30 cellular contexts compared by ENCODE assay signal in the genomic region with DNA sequence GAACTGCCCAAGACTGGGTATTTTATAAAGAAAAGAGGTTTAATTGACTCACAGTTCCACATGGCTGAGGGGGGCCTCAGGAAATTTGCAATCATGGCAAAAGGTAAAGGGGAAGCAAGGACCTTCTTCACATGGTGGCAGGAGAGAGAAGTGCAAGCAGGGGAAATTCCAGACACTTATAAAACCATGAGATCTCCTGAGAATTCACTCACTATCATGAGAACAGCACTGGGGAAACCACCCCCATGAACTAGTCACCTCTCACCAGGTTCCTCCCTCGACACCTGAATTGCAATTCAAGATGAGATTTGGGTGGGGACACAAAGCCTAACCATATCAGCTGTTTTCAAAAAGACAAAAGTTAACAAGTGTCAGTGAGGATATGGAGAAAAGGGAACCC.
"Had no signal": no experiment of that assay in that cellular context is flagged by ENCODE, and none has a peak within 500 bp of the region (broad histone marks: within the 10 kb centered on the region; RNA-seq: fewer than 3 reads in every experiment).

No MANE protein-coding gene starts in this region.

- H3K9ac ChIP-seq: neural progenitor cell, parathyroid adenoma had no signal

- FAIRE-seq: urothelium cell line had no signal

- H3K4me3 ChIP-seq: neural progenitor cell, ovary, psoas muscle, skin epidermis, smooth muscle cell, spleen, thoracic aorta, thyroid gland, tibial nerve, upper lobe of left lung, vagina had no signal

- H3K4me1 ChIP-seq: neural progenitor cell, parathyroid adenoma, psoas muscle, spleen, thyroid gland, tibial nerve, upper lobe of left lung, vagina had no signal

- H3K4me1 Mint-ChIP-seq: natural killer cell; nephron; neural progenitor cell; stimulated activated memory B cell treated with anti-CD40 and anti-IgM and Interleukin-4, amounts not matched to agents 10 μg/mL and 1 μg/mL and 100 μg/mL, for 72 hours; stimulated activated naive CD8-positive, alpha-beta T cell treated with anti-CD3 and anti-CD28 coated beads, Interleukin-15, amount 100 ng/mL, for 72 hours had no signal

- H3K36me3 ChIP-seq: neural progenitor cell, ovary, spleen, thoracic aorta, thyroid gland, tibial nerve, upper lobe of left lung, vagina had no signal

- H3K4me3 Mint-ChIP-seq: natural killer cell; nephron; neural progenitor cell; stimulated activated memory B cell treated with anti-CD40 and anti-IgM and Interleukin-4, amounts not matched to agents 10 μg/mL and 1 μg/mL and 100 μg/mL, for 72 hours; stimulated activated naive CD8-positive, alpha-beta T cell treated with anti-CD3 and anti-CD28 coated beads, Interleukin-15, amount 100 ng/mL, for 72 hours had no signal

- H3K27ac Mint-ChIP-seq: natural killer cell; nephron; neural progenitor cell; progenitor cell of endocrine pancreas; stimulated activated memory B cell treated with anti-CD40 and anti-IgM and Interleukin-4, amounts not matched to agents 10 μg/mL and 1 μg/mL and 100 μg/mL, for 72 hours; stimulated activated naive CD8-positive, alpha-beta T cell treated with anti-CD3 and anti-CD28 coated beads, Interleukin-15, amount 100 ng/mL, for 72 hours had no signal

- ATAC-seq: natural killer cell; psoas muscle; right cardiac atrium; sciatic nerve; stimulated activated memory B cell treated with anti-CD40 and anti-IgM and Interleukin-4, amounts not matched to agents 10 μg/mL and 1 μg/mL and 100 μg/mL, for 72 hours; stimulated activated naive CD8-positive, alpha-beta T cell treated with anti-CD3 and anti-CD28 coated beads, Interleukin-15, amount 100 ng/mL, for 72 hours; stimulated activated naive CD8-positive, alpha-beta T cell treated with anti-CD3 and anti-CD28 coated beads, Interleukin-15, Interleukin-2, amounts not matched to agents 100 U/mL and 50 U/mL, for 24 hours had no signal

- H3K9me3 ChIP-seq: psoas muscle, thyroid gland, upper lobe of left lung, vagina had no signal

- H3K27ac ChIP-seq: neural progenitor cell, ovary, parathyroid adenoma, psoas muscle, skin epidermis, spleen, thoracic aorta, thyroid gland, tibial nerve, upper lobe of left lung, vagina had no signal

- H2AFZ ChIP-seq: neural progenitor cell, parathyroid adenoma had no signal

- H3K4me2 ChIP-seq: neural progenitor cell, smooth muscle cell had no signal

- H3K79me2 ChIP-seq: parathyroid adenoma had no signal

- H3K27me3 ChIP-seq: neural progenitor cell, ovary, spleen, thyroid gland, tibial nerve, upper lobe of left lung, vagina had no signal

- DNase-seq: natural killer cell; occipital lobe; ovary; posterior cingulate gyrus; psoas muscle; spleen; stimulated activated CD4-positive, alpha-beta T cell treated with anti-CD3 and anti-CD28 coated beads, Interleukin-12 subunit alpha, Interleukin-12 subunit beta, amount 100 ng/mL, for 4 hours; stimulated activated CD4-positive, alpha-beta T cell treated with anti-CD3 and anti-CD28 coated beads, Interleukin-1b, Interleukin-23, amount 100 ng/mL, for 48 hours; stimulated activated CD4-positive, alpha-beta T cell treated with anti-CD3 and anti-CD28 coated beads, Interleukin-4, amount 100 ng/mL, for 1 hour; stimulated activated CD4-positive, alpha-beta T cell treated with anti-CD3 and anti-CD28 coated beads, Interleukin-4, amount 100 ng/mL, for 4 hours; stimulated activated CD8-positive, alpha-beta memory T cell treated with anti-CD3 and anti-CD28 coated beads, Interleukin-4, amount 100 ng/mL, for 48 hours; stimulated activated naive CD4-positive, alpha-beta T cell; stimulated activated naive CD8-positive, alpha-beta T cell treated with anti-CD3 and anti-CD28 coated beads, Interleukin-15, amount 100 ng/mL, for 72 hours; stimulated activated naive CD8-positive, alpha-beta T cell treated with anti-CD3 and anti-CD28 coated beads, Interleukin-15, Interleukin-2, amounts not matched to agents 100 U/mL and 50 U/mL, for 24 hours; thyroid gland; trophoblast cell; upper lobe of left lung had no signal

- H3K36me3 Mint-ChIP-seq: neural progenitor cell; stimulated activated memory B cell treated with anti-CD40 and anti-IgM and Interleukin-4, amounts not matched to agents 10 μg/mL and 1 μg/mL and 100 μg/mL, for 72 hours had no signal

- H3K27me3 Mint-ChIP-seq: progenitor cell of endocrine pancreas; stimulated activated memory B cell treated with anti-CD40 and anti-IgM and Interleukin-4, amounts not matched to agents 10 μg/mL and 1 μg/mL and 100 μg/mL, for 72 hours; stimulated activated naive CD8-positive, alpha-beta T cell treated with anti-CD3 and anti-CD28 coated beads, Interleukin-15, amount 100 ng/mL, for 72 hours had no signal

- H3K9me3 Mint-ChIP-seq: neural progenitor cell had no signal
